29 cellular contexts compared by ENCODE assay signal in genomic region chr20:57535297-57535696, GRCh38. TPM values are rescaled to one million over a fixed set of nuclear protein-coding genes. Genes with fewer than 3 reads are reported as not detected.
DNase-seq lines count a peak whose midpoint lies in the region; ATAC-seq and TF ChIP-seq lines count a peak whose summit lies in the region.
"Had no signal": no experiment of that assay in that cellular context is flagged by ENCODE, and none has a peak within 500 bp of the region (broad histone marks: within the 10 kb centered on the region; RNA-seq: fewer than 3 reads in every experiment).

No MANE protein-coding gene starts in this region.

- ATAC-seq in T-helper 17 cell (no peak), GM21737 (IDR thresholded peaks at IDR 0.05; ENCODE audit: unreplicated experiment) (no peak), psoas muscle (no peak), HG02642 (IDR thresholded peaks at IDR 0.05; ENCODE audit: poor library complexity, unreplicated experiment) (no peak)
- ATAC-seq: GM12878 had no signal

- DNase-seq in T-helper 17 cell (no peak), erythroblast (lab: John Stamatoyannopoulos, UW) (peak; percentile 13 to 65), sigmoid colon (peak; percentile 17), psoas muscle (no peak), NCI-H1694 treated with DMSO at 0.1 percent for 48 hours (lab: John Stamatoyannopoulos, UW) (no peak)
- DNase-seq: 8988T; ACHN; BE2C; C1 segment of cervical spinal cord; CD4-positive, alpha-beta memory T cell; CD4-positive, CD25-positive, alpha-beta regulatory T cell; CD8-positive, alpha-beta memory T cell; COR-L47; DMS 273 treated with DMSO at 0.1 percent for 48 hours; DMS153; DMS53; DMS79; DND-41; EL; GDM1 had no signal

- no peaks in the 10 kb centered on the region for H3K36me3 ChIP-seq in sigmoid colon
- H3K36me3 ChIP-seq in psoas muscle (ENCODE audit: insufficient read depth in 1 of 2, low read depth in 1 of 2), result no peaks in the 10 kb centered on the region
- H3K36me3 ChIP-seq: BE2C, BLaER1 had no signal

- H3K27me3 ChIP-seq in sigmoid colon, result peaks cover 0 to 7% (median 0%) of the 10 kb centered on the region in 3 donors
- H3K27me3 ChIP-seq in psoas muscle (ENCODE audit: insufficient read depth in 3 of 3, low read length in 2 of 3), result peaks cover 0 to 9% (median 5%) of the 10 kb centered on the region in 3 donors
- H3K27me3 ChIP-seq: BLaER1 had no signal

- H3K36me3 Mint-ChIP-seq in T-helper 17 cell (ENCODE audit: low read depth), result peaks cover 2% of the 10 kb centered on the region
- H3K36me3 Mint-ChIP-seq: CD14-positive monocyte; CD4-positive, alpha-beta memory T cell; CD4-positive, CD25-positive, alpha-beta regulatory T cell had no signal

- no peak for TF ChIP-seq POLR2A in erythroblast (IDR thresholded peaks at IDR 0.05; ENCODE audit: low read length)
- no peak for TF ChIP-seq POLR2A in sigmoid colon (IDR thresholded peaks at IDR 0.05)

- no peaks in the 10 kb centered on the region for H3K4me1 Mint-ChIP-seq in T-helper 17 cell
- H3K4me1 Mint-ChIP-seq: CD14-positive monocyte; CD4-positive, alpha-beta memory T cell; CD4-positive, CD25-positive, alpha-beta regulatory T cell; CD8-positive, alpha-beta memory T cell had no signal

- TF ChIP-seq EP300 in sigmoid colon (IDR thresholded peaks at IDR 0.05), result no peak

- no peak overlapping the region for H3K4me3 Mint-ChIP-seq in T-helper 17 cell
- H3K4me3 Mint-ChIP-seq: CD14-positive monocyte; CD4-positive, alpha-beta memory T cell; CD4-positive, CD25-positive, alpha-beta regulatory T cell; CD8-positive, alpha-beta memory T cell had no signal

- WGBS in sigmoid colon, 2 donors, result 81 to 86% methylated on average over 5 of the region's 5 CpGs
- 74 to 77% (median 76%) methylated on average over 5 of the region's 5 CpGs for WGBS in psoas muscle, 3 donors

- intact Hi-C loops in sigmoid colon (cut with DNase I), result no loop called here
- intact Hi-C loops in psoas muscle (cut with DNase I), result no loop called here

- H3K27me3 Mint-ChIP-seq in T-helper 17 cell, result peaks cover 67% of the 10 kb centered on the region

- no peak for TF ChIP-seq CTCF in sigmoid colon (IDR thresholded peaks at IDR 0.05)
- no peak for TF ChIP-seq CTCF in psoas muscle (IDR thresholded peaks at IDR 0.05)

- H3K9me3 ChIP-seq in T-helper 17 cell (ENCODE audit: control insufficient read depth, low read length, poor library complexity, severe bottlenecking) (no peaks in the 10 kb centered on the region), sigmoid colon (peaks cover 2 to 7% (median 3%) of the 10 kb centered on the region in 4 donors), psoas muscle (no peaks in the 10 kb centered on the region)
- H3K9me3 ChIP-seq: BE2C, BLaER1 had no signal

- H3K4me1 ChIP-seq in sigmoid colon, result peaks cover 0 to 8% (median 3%) of the 10 kb centered on the region in 4 donors
- H3K4me1 ChIP-seq in psoas muscle, result no peaks in the 10 kb centered on the region
- H3K4me1 ChIP-seq: BE2C, BLaER1 had no signal

- H3K4me3 ChIP-seq in sigmoid colon (no peak overlapping the region), psoas muscle (no peak overlapping the region)
- H3K4me3 ChIP-seq: BLaER1, GM12878 had no signal

- H3K27ac ChIP-seq in sigmoid colon (no peak overlapping the region), psoas muscle (no peak overlapping the region)
- H3K27ac ChIP-seq: BLaER1 had no signal

- peak overlapping the region; percentile 29 for H3K27ac Mint-ChIP-seq in T-helper 17 cell
- H3K27ac Mint-ChIP-seq: CD4-positive, alpha-beta memory T cell; CD4-positive, CD25-positive, alpha-beta regulatory T cell; CD8-positive, alpha-beta memory T cell had no signal

RNA-seq across cellular contexts. Expression of gene CTCFL, which starts 10.4 kb away (rescaled TPM):
- total RNA-seq in T-helper 17 cell (not detected), sigmoid colon (under 1 TPM in 1 of 4 donors, not detected in 3; 0.36 TPM), psoas muscle (not detected)
- polyA plus RNA-seq in sigmoid colon (not detected), psoas muscle (not detected)
- total RNA-seq: CD4-positive, alpha-beta memory T cell; CD4-positive, CD25-positive, alpha-beta regulatory T cell; CD8-positive, alpha-beta memory T cell had no signal
- polyA plus RNA-seq: AG04450; CD14-positive monocyte; CD4-positive, alpha-beta memory T cell; CD4-positive, CD25-positive, alpha-beta regulatory T cell; CD8-positive, alpha-beta memory T cell had no signal

RNA-seq across cellular contexts. Expression of gene PCK1, which starts 25.6 kb away (rescaled TPM):
- total RNA-seq in T-helper 17 cell (not detected), sigmoid colon (1 to 10 TPM in 1 of 4 donors, under 1 TPM in 3; 0.33 to 7.5 (median 0.48) TPM), psoas muscle (under 1 TPM; 0.26 to 0.63 (median 0.38) TPM)
- polyA plus RNA-seq in sigmoid colon (100 to 1,000 TPM in 1 of 3 donors, 10 to 100 TPM in 2; 40.4 to 334 (median 85.9) TPM), psoas muscle (under 1 TPM; 0.24 to 0.81 (median 0.53) TPM)
- total RNA-seq: A673; CD4-positive, alpha-beta memory T cell; CD4-positive, CD25-positive, alpha-beta regulatory T cell; CD8-positive, alpha-beta memory T cell; Daoy; G401 had no signal
- polyA plus RNA-seq: AG04450; CD14-positive monocyte; CD4-positive, alpha-beta memory T cell; CD4-positive, CD25-positive, alpha-beta regulatory T cell; CD8-positive, alpha-beta memory T cell had no signal

Comparison
In these comparisons a context has a peak if more than half of its experiments do, and no peak if none do; other contexts are left out.
1. DNase-seq: peak in erythroblast (2 of 2) and sigmoid colon (single experiment); none in T-helper 17 cell (0 of 3), psoas muscle (0 of 2) and NCI-H1694 treated with DMSO at 0.1 percent for 48 hours (single experiment).